ENCODE assay signal across 35 cellular contexts in genomic region chrX:10904220-10904619, GRCh38.
DNase-seq lines count a peak whose midpoint lies in the region; ATAC-seq, FAIRE-seq and TF ChIP-seq lines count a peak whose summit lies in the region.
"Had no signal": no experiment of that assay in that cellular context is flagged by ENCODE, and none has a peak within 500 bp of the region (broad histone marks: within the 10 kb centered on the region; RNA-seq: fewer than 3 reads in every experiment).

No MANE protein-coding gene starts in this region.

- TF ChIP-seq CTCF in bronchial epithelial cell (IDR thresholded peaks at IDR 0.05; ENCODE audit: insufficient read depth, low read length, severe bottlenecking) (no peak), pancreas (IDR thresholded peaks at IDR 0.05) (no peak)

- intact Hi-C loops in pancreas (cut with DNase I): no loop called here

- DNase-seq in AG20443 (ENCODE audit: low spot score) (peak; percentile 18), NCI-H226 (peak; percentile 45), bronchial epithelial cell (ENCODE audit: low read depth) (peak; percentile 4), pancreas (no peak), AG08396 (ENCODE audit: low spot score) (no peak), GM12891 (ENCODE audit: insufficient read length, low spot score) (no peak), cerebellum (ENCODE audit: low spot score) (no peak)
- DNase-seq in activated CD4-positive, CD25-positive, alpha-beta regulatory T cell (lab: John Stamatoyannopoulos, UW): no peak
- DNase-seq: ACHN; activated CD4-positive, alpha-beta memory T cell treated with anti-CD3 and anti-CD28 coated beads, Interleukin-2, amount 10 ng/mL, durations not matched to agents 7 days and 5 days; activated CD4-positive, alpha-beta T cell treated with anti-CD3 and anti-CD28 coated beads for 1 hour; activated CD8-positive, alpha-beta memory T cell treated with anti-CD3 and anti-CD28 coated beads, Interleukin-2, amount 50 U/mL, for 4 hours; activated naive CD4-positive, alpha-beta T cell; activated naive CD8-positive, alpha-beta T cell treated with anti-CD3 and anti-CD28 coated beads, Interleukin-2, amount 50 U/mL, for 24 hours; brain microvascular endothelial cell; C1 segment of cervical spinal cord; effector CD8-positive, alpha-beta T cell; GF-D8; heart right ventricle; KBM-7; kidney; MM.1S; NCI-H2029 treated with DMSO at 0.1 percent for 48 hours; NCI-H2227 treated with DMSO at 0.1 percent for 48 hours; NCI-H526 treated with DMSO at 0.1 percent for 48 hours; NK-92 treated with Interleukin-12 subunit alpha and Interleukin-12 subunit beta, amount 100 ng/mL, for 24 hours; PC-9; right cardiac atrium; spleen; stimulated activated CD8-positive, alpha-beta memory T cell treated with anti-CD3 and anti-CD28 coated beads, Interleukin-4, amount 100 ng/mL, for 48 hours; testis; uterus had no signal

- H3K36me3 ChIP-seq in bronchial epithelial cell (ENCODE audit: control insufficient read depth, insufficient read depth, low read length) (no peaks in the 10 kb centered on the region), pancreas (no peaks in the 10 kb centered on the region)
- H3K36me3 ChIP-seq: brain microvascular endothelial cell, heart right ventricle, spleen, uterus had no signal

- FAIRE-seq in bronchial epithelial cell (lab: Jason Lieb, UNC) (no peak), pancreas (lab: Jason Lieb, UNC) (peak; percentile 9), GM12891 (lab: Jason Lieb, UNC) (no peak)
- FAIRE-seq: colon, H1, kidney had no signal

- WGBS in pancreas, 2 donors: 35 to 64% methylated on average over 2 of the region's 2 CpGs

- no peak for TF ChIP-seq POLR2A in GM12891 (IDR thresholded peaks at IDR 0.05; ENCODE audit: low read depth, low read length)

- H3K27me3 ChIP-seq in bronchial epithelial cell (ENCODE audit: control insufficient read depth, insufficient read depth, low read length) (no peaks in the 10 kb centered on the region), pancreas (no peaks in the 10 kb centered on the region)
- H3K27me3 ChIP-seq: brain microvascular endothelial cell, foreskin keratinocyte, heart right ventricle, spleen, testis, uterus had no signal

- H3K4me1 ChIP-seq in pancreas: peaks cover 0 to 8% (median 5%) of the 10 kb centered on the region in 3 donors
- H3K4me1 ChIP-seq: heart right ventricle, spleen, testis, uterus had no signal

- ATAC-seq in pancreas: no peak
- ATAC-seq: activated naive CD8-positive, alpha-beta T cell treated with anti-CD3 and anti-CD28 coated beads, Interleukin-2, amount 50 U/mL, for 24 hours; foreskin keratinocyte; heart right ventricle; right cardiac atrium had no signal

- no peaks in the 10 kb centered on the region for H3K9me3 ChIP-seq in pancreas
- H3K9me3 ChIP-seq: testis had no signal

- no peak overlapping the region for H3K27ac ChIP-seq in pancreas
- H3K27ac ChIP-seq: brain microvascular endothelial cell, foreskin keratinocyte, heart right ventricle, PC-9, spleen, testis, uterus had no signal

- H3K4me3 ChIP-seq in bronchial epithelial cell (ENCODE audit: low read depth, low read length) (no peak overlapping the region), pancreas (no peak overlapping the region)
- H3K4me3 ChIP-seq: heart right ventricle, PC-9, spleen, testis, uterus had no signal

TF ChIP-seq in GM12891, 5 proteins besides CTCF, POLR2A, EP300 and RAD21:
- TF ChIP-seq SPI1 (IDR thresholded peaks at IDR 0.05; ENCODE audit: low read depth, low read length) (no peak), PAX5 (IDR thresholded peaks at IDR 0.05; ENCODE audit: insufficient read depth, low read length, severe bottlenecking) (no peak), TAF1 (IDR thresholded peaks at IDR 0.05; ENCODE audit: low read depth, low read length) (no peak), POU2F2 (IDR thresholded peaks at IDR 0.05; ENCODE audit: low read depth, low read length) (no peak), POLR2AphosphoS5 (IDR thresholded peaks at IDR 0.05; ENCODE audit: low read depth, low read length) (no peak)

Comparison
In these comparisons a context has a peak if more than half of its experiments do, and no peak if none do; other contexts are left out.
1. DNase-seq: peak in AG20443 (single experiment), NCI-H226 (single experiment) and bronchial epithelial cell (single experiment); none in pancreas (0 of 6), AG08396 (single experiment), GM12891 (single experiment), cerebellum (single experiment) and activated CD4-positive, CD25-positive, alpha-beta regulatory T cell (0 of 4).